In genomic region chr17:55450232-55450631, GRCh38 we compare ENCODE assay signal across 25 cellular contexts. TPM values are rescaled to one million over a fixed set of nuclear protein-coding genes. Genes with fewer than 3 reads are reported as not detected.
DNase-seq lines count a peak whose midpoint lies in the region; ATAC-seq, FAIRE-seq and TF ChIP-seq lines count a peak whose summit lies in the region.
"Had no signal": no experiment of that assay in that cellular context is flagged by ENCODE, and none has a peak within 500 bp of the region (broad histone marks: within the 10 kb centered on the region; RNA-seq: fewer than 3 reads in every experiment).

No MANE protein-coding gene starts in this region.

- H3K36me3 ChIP-seq in KOPT-K1 (ENCODE audit: insufficient read depth, low read length): no peaks in the 10 kb centered on the region
- no peaks in the 10 kb centered on the region for H3K36me3 ChIP-seq in K562 (ENCODE audit: control insufficient read depth, insufficient read depth, low read length)
- H3K36me3 ChIP-seq in mucosa of descending colon (ENCODE audit: low read depth): no peaks in the 10 kb centered on the region
- H3K36me3 ChIP-seq in stomach smooth muscle (ENCODE audit: control insufficient read depth in 2 of 2, insufficient read depth in 2 of 2, low read length in 2 of 2): no peaks in the 10 kb centered on the region
- H3K36me3 ChIP-seq in sigmoid colon: no peaks in the 10 kb centered on the region
- H3K36me3 ChIP-seq: BE2C, MG63, Peyer's patch had no signal

- H3K9me3 ChIP-seq in KOPT-K1 (ENCODE audit: insufficient read depth, low read length, poor library complexity, severe bottlenecking) (no peaks in the 10 kb centered on the region), K562 (replicated peaks; ENCODE audit: control insufficient read depth, insufficient read depth, low read depth, low read length) (no peaks in the 10 kb centered on the region), mucosa of descending colon (no peaks in the 10 kb centered on the region), stomach smooth muscle (ENCODE audit: control insufficient read depth in 2 of 2, low read length in 2 of 2) (no peaks in the 10 kb centered on the region), sigmoid colon (no peaks in the 10 kb centered on the region)
- H3K9me3 ChIP-seq: BE2C, MG63, Peyer's patch had no signal

- in situ Hi-C loops in K562 (cut with MboI): no loop called here
- in situ Hi-C loops in GM13977 (cut with MboI; ENCODE audit: low pct_unique_long_range_greater_than_20kb, low sequenced_read_pairs, unreplicated experiment): no loop called here

- intact Hi-C loops in K562 (cut with micrococcal nuclease) (loop anchor here (10.0 kb wide), 1 partner anchor 285 kb away; no protein-coding TSS in a partner anchor), mucosa of descending colon (cut with DNase I, micrococcal nuclease) (no loop called here), sigmoid colon (cut with DNase I) (loop anchor here (5.0 kb wide), 2 partner anchors 47 to 98 kb away; no protein-coding TSS in a partner anchor)

- H3K4me1 ChIP-seq in K562 (replicated peaks in 1 of 2; ENCODE audit: control insufficient read depth in 2 of 2, insufficient read depth in 2 of 2, low read length in 2 of 2): peaks cover 18 to 56% of the 10 kb centered on the region in 2 experiments
- H3K4me1 ChIP-seq in mucosa of descending colon (ENCODE audit: low read depth): peaks cover 13% of the 10 kb centered on the region
- peaks cover 29% of the 10 kb centered on the region for H3K4me1 ChIP-seq in stomach smooth muscle (ENCODE audit: control insufficient read depth, insufficient read depth, low read length)
- H3K4me1 ChIP-seq in sigmoid colon: peaks cover 0 to 79% (median 66%) of the 10 kb centered on the region in 4 donors

- POLR2A ChIA-PET in K562 (lab: Yijun Ruan, JAX): interaction anchor here (1.4 kb wide), 1 partner anchor 11 kb away, joined by 3 read pairs; no protein-coding TSS in a partner anchor

- TF ChIP-seq POLR2A in K562 (conservative IDR thresholded peaks at IDR 0.05) (no peak), sigmoid colon (IDR thresholded peaks at IDR 0.05) (no peak)

- no peaks in the 10 kb centered on the region for H3K9me1 ChIP-seq in K562 (ENCODE audit: control insufficient read depth, insufficient read depth, low read length)

- peak overlapping the region; percentile 69 for H2AFZ ChIP-seq in K562 (ENCODE audit: low read depth, low read length)

- no peaks in the 10 kb centered on the region for H3K27me3 ChIP-seq in K562 (ENCODE audit: control insufficient read depth in 2 of 2, insufficient read depth in 2 of 2, low read length in 2 of 2)
- no peaks in the 10 kb centered on the region for H3K27me3 ChIP-seq in stomach smooth muscle (ENCODE audit: control insufficient read depth in 1 of 2, insufficient read depth in 2 of 2, low read length in 2 of 2)
- H3K27me3 ChIP-seq in sigmoid colon: no peaks in the 10 kb centered on the region
- H3K27me3 ChIP-seq: BE2C, MG63, Peyer's patch had no signal

- no TSS peak for BruUV-seq in K562 (replicated peaks; lab: Mats Ljungman, UMichigan)

- no peak overlapping the region for H3K4me3 ChIP-seq in K562
- H3K4me3 ChIP-seq in mucosa of descending colon: no peak overlapping the region
- no peak overlapping the region for H3K4me3 ChIP-seq in stomach smooth muscle (ENCODE audit: low read length in 2 of 2)
- H3K4me3 ChIP-seq in sigmoid colon: no peak overlapping the region
- H3K4me3 ChIP-seq: MG63, Peyer's patch had no signal

- H3K27ac ChIP-seq in KOPT-K1 (ENCODE audit: low read depth, low read length, poor library complexity, severe bottlenecking): peak overlapping the region; percentile 67
- H3K27ac ChIP-seq in K562 (ENCODE audit: extremely low read depth, low read depth, low read length): peak overlapping the region; percentile 70
- peak overlapping the region; percentile 26 for H3K27ac ChIP-seq in stomach smooth muscle (ENCODE audit: low read length)
- peak overlapping the region in 2 of 4 donors; percentile 67 to 83 for H3K27ac ChIP-seq in sigmoid colon

- TF ChIP-seq CTCF in K562 (IDR thresholded peaks at IDR 0.05 in 2 of 3, conservative IDR thresholded peaks at IDR 0.05 in 1 of 3; ENCODE audit: insufficient read depth in 2 of 3, low read depth in 1 of 3, low read length in 3 of 3) (no peak), mucosa of descending colon (IDR thresholded peaks at IDR 0.05) (no peak), sigmoid colon (IDR thresholded peaks at IDR 0.05) (no peak), GM13977 (IDR thresholded peaks at IDR 0.05; ENCODE audit: extremely low read depth, insufficient read depth, missing control alignments) (no peak)

- CTCF ChIA-PET in K562 (lab: Yijun Ruan, JAX; ENCODE audit: low intra/inter-chr PET ratio): no interaction called here

- DNase-seq in K562 (ENCODE audit: extremely low read depth in 1 of 4, low spot score in 3 of 4) (no peak), mucosa of descending colon (no peak), sigmoid colon (no peak), GM13977 (ENCODE audit: low spot score) (no peak), NCI-H526 treated with DMSO at 0.1 percent for 48 hours (lab: John Stamatoyannopoulos, UW) (no peak)
- DNase-seq: BE2C; Calu3; CD8-positive, alpha-beta memory T cell; DMS79 treated with DMSO at 0.1 percent for 48 hours; GF-D8; KBM-7; MG63; NCI-H1105 treated with DMSO at 0.1 percent for 48 hours; NCI-H146; NCI-H1930; NCI-H446 treated with DMSO at 0.1 percent for 48 hours; NCI-H69; Peyer's patch; SHP77 treated with DMSO at 0.1 percent for 48 hours had no signal

- no peak; the same call in 2 of the 3 replicates for ATAC-seq in K562
- ATAC-seq in mucosa of descending colon: peak; percentile 36
- ATAC-seq in HG03159 (IDR thresholded peaks at IDR 0.05; ENCODE audit: unreplicated experiment): no peak

- no peaks in the 10 kb centered on the region for H4K20me1 ChIP-seq in K562 (replicated peaks; ENCODE audit: control insufficient read depth, insufficient read depth, low read length)

- no peaks in the 10 kb centered on the region for H3K79me2 ChIP-seq in K562 (ENCODE audit: control insufficient read depth, insufficient read depth, low read length)

- FAIRE-seq in K562 (lab: Jason Lieb, UNC): no peak
- FAIRE-seq: GM12892, GM19239, H54 had no signal

- WGBS in K562 (ENCODE audit: insufficient coverage, low coverage, missing lambda C conversion rate): 15% methylated on average over 4 of the region's 4 CpGs
- WGBS in sigmoid colon, 2 donors: 55 to 81% methylated on average over 4 of the region's 4 CpGs

- no peak for TF ChIP-seq EP300 in K562 (IDR thresholded peaks at IDR 0.05; ENCODE audit: low read length)
- no peak for TF ChIP-seq EP300 in sigmoid colon (IDR thresholded peaks at IDR 0.05)

- peak overlapping the region; percentile 40 for H3K4me2 ChIP-seq in K562 (ENCODE audit: insufficient read depth, low read length)

- no peak for TF ChIP-seq RAD21 in K562 (CRISPR knock-in tag; conservative IDR thresholded peaks at IDR 0.05 in 1 of 2, IDR thresholded peaks at IDR 0.05 in 1 of 2)

- H3K9ac ChIP-seq in K562 (ENCODE audit: insufficient read depth in 1 of 2, low read depth in 2 of 2, low read length in 2 of 2): peak overlapping the region in 1 of 2 experiments; percentile 37; a peak in 1 of 4 replicates
- no peak overlapping the region for H3K9ac ChIP-seq in stomach smooth muscle (ENCODE audit: low read length in 2 of 2)

TF ChIP-seq in K562, 482 proteins besides CTCF, POLR2A, EP300 and RAD21 (continues in another document):
- no peak for TF ChIP-seq ZFP1 (CRISPR knock-in tag; IDR thresholded peaks at IDR 0.05)

RNA-seq across cellular contexts. Expression of gene MMD, which starts 28.6 kb away (rescaled TPM):
- total RNA-seq in K562 (2011; cell fraction: chromatin; rRNA removed; ENCODE audit: low replicate concordance): 16.5 and 29.7 TPM in 2 replicates
- 11.6 and 13.0 TPM in 2 replicates for total RNA-seq in K562 (2011; cell fraction: nucleolus; rRNA removed)
- total RNA-seq in K562 (2011; cell fraction: nucleoplasm; rRNA removed): 17.2 and 29.8 TPM in 2 replicates
- total RNA-seq in K562 (2014; rRNA removed): 6.7 and 11.0 TPM in 2 replicates
- 10.7 and 11.7 TPM in 2 replicates for total RNA-seq in K562 (2014; rRNA removed; fragmentation: Illumina TruSeq; extraction: Trizol)
- 7.3 and 8.8 TPM in 2 replicates for total RNA-seq in K562 (2015; rRNA removed; fragmentation: Illumina TruSeq; extraction: Trizol)
- 15.2 TPM in 2 replicates for total RNA-seq in K562 (2021)
- polyA plus RNA-seq in K562 (2011; rRNA removed): 17.7 and 18.9 TPM in 2 replicates
- polyA plus RNA-seq in K562 (2011; cell fraction: cytosol; rRNA removed): 9.2 and 11.6 TPM in 2 replicates
- 12.3 and 13.0 TPM in 2 replicates for polyA plus RNA-seq in K562 (2011; cell fraction: nucleus; rRNA removed)
- polyA plus RNA-seq in K562 (2012): 8.0 and 11.8 TPM in 2 replicates
- polyA plus RNA-seq in K562 (2014; fragmentation: Illumina TruSeq; extraction: Trizol): 9.6 and 11.1 TPM in 2 replicates
- polyA plus RNA-seq in K562 (2014; fragmentation: Nextera tagmentation; extraction: Ambion mirVana): 1 to 10 TPM; 3.1 to 4.0 TPM
- polyA plus RNA-seq in K562 (2014; rRNA removed): 11.5 and 12.6 TPM in 2 replicates
- polyA minus RNA-seq in K562 (2011; rRNA and poly(A)+ RNA removed): 14.3 TPM in 2 replicates
- polyA minus RNA-seq in K562 (2011; cell fraction: cytosol; rRNA and poly(A)+ RNA removed): 3.5 and 7.0 TPM in 2 replicates
- polyA minus RNA-seq in K562 (2011; cell fraction: nucleus; rRNA and poly(A)+ RNA removed): 9.4 and 13.0 TPM in 2 replicates
- 10 to 100 TPM; 10.3 to 22.8 (median 14.7) TPM for total RNA-seq in mucosa of descending colon
- 10 to 100 TPM; 26.9 to 51.3 (median 34.6) TPM for total RNA-seq in sigmoid colon
- polyA plus RNA-seq in sigmoid colon: 10 to 100 TPM; 12.0 to 17.8 (median 17.0) TPM

Comparison
In these comparisons a context has a peak if more than half of its experiments do, and no peak if none do; other contexts are left out.
1. intact Hi-C loops: an anchor here in K562 (10.0 kb wide) and sigmoid colon (5.0 kb wide); none called in mucosa of descending colon.